Comparison of ENCODE assay signal across 8 cellular contexts in the genomic region with DNA sequence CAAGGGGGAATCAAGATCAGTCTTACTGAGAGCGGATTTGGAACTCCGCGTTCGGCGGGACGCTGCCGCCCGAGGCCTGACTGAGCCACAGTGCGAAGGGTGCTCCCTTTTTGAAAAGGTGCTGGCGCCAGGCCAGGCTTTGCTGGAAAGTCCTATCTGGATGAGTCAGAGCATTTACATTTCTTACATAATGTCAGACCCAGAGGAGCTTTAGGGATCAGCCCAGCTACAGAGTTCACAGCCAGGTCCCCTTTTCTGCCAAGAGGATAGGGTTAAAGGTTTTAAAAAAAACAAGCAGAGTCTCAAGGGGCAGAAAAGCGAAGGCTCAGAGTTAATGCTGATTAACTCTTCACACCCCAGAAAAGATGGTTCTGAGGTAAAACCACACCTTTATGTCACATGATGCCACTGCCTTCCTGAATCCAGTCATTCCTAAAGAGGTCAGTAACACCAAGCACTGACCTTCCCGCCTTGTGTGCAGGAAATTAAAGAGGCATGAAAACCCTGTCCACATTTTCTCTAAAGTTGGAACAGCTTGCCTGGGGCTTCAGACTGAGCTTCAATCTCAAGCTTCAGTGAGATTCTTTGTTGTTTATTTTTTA. TPM values are rescaled to one million over a fixed set of nuclear protein-coding genes. Genes with fewer than 3 reads are reported as not detected.
DNase-seq lines count a peak whose midpoint lies in the region; ATAC-seq, FAIRE-seq and TF ChIP-seq lines count a peak whose summit lies in the region.

No MANE protein-coding gene starts in this region.

- FAIRE-seq in GM12878 (lab: Jason Lieb, UNC): peak; percentile 54
- no peak for FAIRE-seq in small intestine (lab: Jason Lieb, UNC)

- WGBS in GM12878 (ENCODE audit: insufficient coverage, insufficient replicate concordance, low lambda C conversion rate, missing lambda C conversion rate): 2% methylated on average over 12 of the region's 12 CpGs
- 6 to 12% (median 8%) methylated on average over 12 of the region's 12 CpGs for WGBS in small intestine, 3 donors

- TF ChIP-seq EP300 in GM12878 (IDR thresholded peaks at IDR 0.05; ENCODE audit: borderline replicate concordance in 1 of 2, control insufficient read depth in 1 of 2, low read depth in 2 of 2, low read length in 2 of 2): peak in 1 of 2 experiments; percentile 41; a peak in 2 of 4 replicates

- ATAC-seq in GM21723 (IDR thresholded peaks at IDR 0.05; ENCODE audit: unreplicated experiment): peak; percentile 71
- peak; percentile 82 for ATAC-seq in GM12878

- POLR2A ChIA-PET in GM12878 (lab: Charles Lee): interaction anchor here (0.6 to 2.4 kb wide), 5 partner anchors 10 to 51 kb away, joined by 3 to 13 read pairs (median 5); no protein-coding TSS in a partner anchor

- DNase-seq in LoVo (ENCODE audit: low spot score) (peak; percentile 99), SW480 (ENCODE audit: low spot score) (peak; percentile 97), GM12878 (ENCODE audit: low read depth, low spot score) (peak; percentile 74), iPS-NIHi11 (ENCODE audit: low spot score) (peak; percentile 66), small intestine (peak; percentile 94), NCI-H226 (no peak)

- H3F3A ChIP-seq in DOHH2 (ENCODE audit: control insufficient read depth, insufficient read depth): 0 out of 2 replicates have a peak, but pooled peaks cover 9% of the 10 kb centered on the region

- H3K79me2 ChIP-seq in DOHH2 (ENCODE audit: control insufficient read depth, low read length): no peaks in the 10 kb centered on the region
- H3K79me2 ChIP-seq in GM12878 (ENCODE audit: control insufficient read depth, insufficient read depth, low read length): no peaks in the 10 kb centered on the region; the same call in 1 of the 2 replicates

- TF ChIP-seq POLR2A in GM12878 (IDR thresholded peaks at IDR 0.05; ENCODE audit: low read depth, low read length): peak; percentile 75

- no peak for TF ChIP-seq RAD21 in GM12878 (IDR thresholded peaks at IDR 0.05; ENCODE audit: insufficient read depth, low read depth, low read length)

- no peaks in the 10 kb centered on the region for H3K36me3 ChIP-seq in DOHH2 (ENCODE audit: control insufficient read depth, low read length)
- no peaks in the 10 kb centered on the region for H3K36me3 ChIP-seq in GM12878 (ENCODE audit: control insufficient read depth in 2 of 2, insufficient read depth in 2 of 2, low read length in 1 of 2)
- H3K36me3 ChIP-seq in small intestine (ENCODE audit: control insufficient read depth in 2 of 2, insufficient read depth in 2 of 2, low read length in 2 of 2): no peaks in the 10 kb centered on the region

- H3K27ac ChIP-seq in DOHH2 (ENCODE audit: low read depth, low read length) (no peak overlapping the region), GM12878 (ENCODE audit: control insufficient read depth, insufficient read depth) (peak overlapping the region; percentile 79), small intestine (ENCODE audit: low read depth in 1 of 2, low read length in 1 of 2) (peak overlapping the region; percentile 71 to 90)

- in situ Hi-C loops in GM12878 (cut with MboI): no loop called here

- H3K27me3 ChIP-seq in DOHH2 (ENCODE audit: control insufficient read depth, low read length): no peaks in the 10 kb centered on the region
- no peaks in the 10 kb centered on the region for H3K27me3 ChIP-seq in GM12878 (replicated peaks in 1 of 2; ENCODE audit: control insufficient read depth in 2 of 2, insufficient read depth in 2 of 2, low read length in 1 of 2)
- H3K27me3 ChIP-seq in small intestine (ENCODE audit: control insufficient read depth in 2 of 2, insufficient read depth in 2 of 2, low read length in 2 of 2): no peaks in the 10 kb centered on the region

- H3K4me1 ChIP-seq in DOHH2 (ENCODE audit: control insufficient read depth, low read length) (peaks cover 43% of the 10 kb centered on the region), GM12878 (ENCODE audit: control insufficient read depth, insufficient read depth, low read length) (peaks cover 48% of the 10 kb centered on the region), small intestine (ENCODE audit: control insufficient read depth in 2 of 2, insufficient read depth in 1 of 2, low read depth in 1 of 2, low read length in 1 of 2) (peaks cover 0 to 4% of the 10 kb centered on the region in 2 donors)

- SMC1A ChIA-PET in GM12878 (lab: Charles Lee; ENCODE audit: uncharacterized antibody, unreplicated experiment): interaction anchor here (0.6 to 2.8 kb wide), 19 partner anchors 9 to 1035 kb away, joined by 3 to 61 read pairs (median 5); no protein-coding TSS in a partner anchor

- H4K20me1 ChIP-seq in DOHH2 (ENCODE audit: control insufficient read depth, insufficient read depth, low read depth, low read length) (no peaks in the 10 kb centered on the region), GM12878 (ENCODE audit: control insufficient read depth, insufficient read depth) (no peaks in the 10 kb centered on the region)

- RAD21 ChIA-PET in GM12878 (lab: Charles Lee; ENCODE audit: unreplicated experiment): interaction anchor here (0.9 to 2.8 kb wide), 18 partner anchors 13 to 513 kb away, joined by 3 to 68 read pairs (median 6); partner anchors contain the start of gene WNT5B

- intact Hi-C loops in GM12878 (cut with micrococcal nuclease; ENCODE audit: unreplicated experiment): no loop called here

- H3K4me3 ChIP-seq in DOHH2 (ENCODE audit: low read length) (peak overlapping the region; percentile 75), GM12878 (peak overlapping the region; percentile 61; the same call in 1 of the 2 replicates), small intestine (ENCODE audit: low read depth in 1 of 2, low read length in 2 of 2) (peak overlapping the region in 1 of 2 donors; percentile 47)

- no peak for TF ChIP-seq CTCF in DOHH2 (IDR thresholded peaks at IDR 0.05; ENCODE audit: low read depth, low read length, poor library complexity, severe bottlenecking)
- TF ChIP-seq CTCF in GM12878 (IDR thresholded peaks at IDR 0.05 in 2 of 3, conservative IDR thresholded peaks at IDR 0.05 in 1 of 3; ENCODE audit: control insufficient read depth in 2 of 3, extremely low read depth in 1 of 3, insufficient read depth in 1 of 3, low read depth in 3 of 3, low read length in 3 of 3): no peak

- H3K9ac ChIP-seq in GM12878 (ENCODE audit: control insufficient read depth, insufficient read depth, low read length): peak overlapping the region; percentile 71

- peak overlapping the region; percentile 91 for H3K4me2 ChIP-seq in DOHH2 (ENCODE audit: low read length)
- peak overlapping the region; percentile 99 for H3K4me2 ChIP-seq in GM12878 (ENCODE audit: control insufficient read depth, insufficient read depth)

- H3K9me3 ChIP-seq in DOHH2 (ENCODE audit: control insufficient read depth, insufficient read depth, low read length): no peaks in the 10 kb centered on the region
- no peaks in the 10 kb centered on the region for H3K9me3 ChIP-seq in GM12878 (replicated peaks; ENCODE audit: control insufficient read depth, insufficient read depth, low read length)
- H3K9me3 ChIP-seq in small intestine (ENCODE audit: control insufficient read depth, low read depth): no peaks in the 10 kb centered on the region

- peak overlapping the region; percentile 89 for H2AFZ ChIP-seq in GM12878 (ENCODE audit: control insufficient read depth, low read depth, low read length)

- CTCF ChIA-PET in GM12878 (lab: Yijun Ruan, JAX): interaction anchor here (0.7 to 3.1 kb wide), 23 partner anchors 9 to 647 kb away, joined by 3 to 71 read pairs (median 5); partner anchors contain the start of gene WNT5B

- H3K9me2 ChIP-seq in DOHH2 (replicated peaks; ENCODE audit: control insufficient read depth, low read length): no peaks in the 10 kb centered on the region

- no TSS peak for BruUV-seq in GM12878 (replicated peaks; lab: Mats Ljungman, UMichigan)

TF ChIP-seq in GM12878, 131 proteins besides CTCF, POLR2A, EP300 and RAD21 (continues in another document):
- TF ChIP-seq CBX3 (IDR thresholded peaks at IDR 0.05; ENCODE audit: borderline replicate concordance, low read depth): no peak

RNA-seq across cellular contexts. Expression of gene FBXL14, which starts 11.7 kb away (rescaled TPM):
- 18.2 and 19.2 TPM in 2 replicates for total RNA-seq in GM12878 (2013; cell fraction: nucleolus; rRNA removed)
- total RNA-seq in GM12878 (2014; rRNA removed): 11.8 and 12.8 TPM in 2 replicates
- 3.2 and 4.0 TPM in 2 replicates for total RNA-seq in GM12878 (2014; rRNA removed; fragmentation: Illumina TruSeq; extraction: Trizol)
- 18.8 and 19.0 TPM in 2 replicates for total RNA-seq in GM12878 (2021)
- 1.8 TPM for polyA plus RNA-seq in GM12878 (2011; ENCODE audit: low read depth)
- polyA plus RNA-seq in GM12878 (2011; rRNA removed): 5.6 and 12.8 TPM in 2 replicates
- 19.6 and 30.9 TPM in 2 replicates for polyA plus RNA-seq in GM12878 (2011; cell fraction: cytosol; rRNA removed)
- polyA plus RNA-seq in GM12878 (2011; cell fraction: nucleus; rRNA removed): 19.0 and 20.7 TPM in 2 replicates
- polyA plus RNA-seq in GM12878 (2012): 5.9 and 6.4 TPM in 2 replicates
- 0.19 and 1.4 TPM in 2 replicates for polyA plus RNA-seq in GM12878 (2014; fragmentation: Illumina TruSeq; extraction: Trizol)
- polyA plus RNA-seq in GM12878 (2014; fragmentation: Nextera tagmentation; extraction: Ambion mirVana): under 1 TPM; 0.44 to 0.64 TPM
- polyA plus RNA-seq in GM12878 (2014; rRNA removed): 16.8 and 19.0 TPM in 2 replicates
- 1 to 10 TPM; 1.1 to 1.7 TPM for polyA plus RNA-seq in GM12878 (2016; fragmentation: Nextera tagmentation; extraction: Ambion mirVana)
- polyA minus RNA-seq in GM12878 (2011; rRNA and poly(A)+ RNA removed): 27.5 and 47.9 TPM in 2 replicates
- polyA minus RNA-seq in GM12878 (2011; cell fraction: cytosol; rRNA and poly(A)+ RNA removed): 17.4 and 24.5 TPM in 2 replicates
- polyA minus RNA-seq in GM12878 (2011; cell fraction: nucleus; rRNA and poly(A)+ RNA removed): 19.8 and 30.3 TPM in 2 replicates
- 10 to 100 TPM in 1 of 3 donors, 1 to 10 TPM in 2; 3.5 to 15.7 (median 4.2) TPM for polyA plus RNA-seq in small intestine

RNA-seq across cellular contexts. Expression of gene WNT5B, which starts 22.9 kb away (rescaled TPM):
- total RNA-seq in GM12878 (2013; cell fraction: nucleolus; rRNA removed): 2.7 and 3.6 TPM in 2 replicates
- 13.6 and 15.8 TPM in 2 replicates for total RNA-seq in GM12878 (2014; rRNA removed)
- 6.4 and 7.5 TPM in 2 replicates for total RNA-seq in GM12878 (2014; rRNA removed; fragmentation: Illumina TruSeq; extraction: Trizol)
- 15.4 and 18.3 TPM in 2 replicates for total RNA-seq in GM12878 (2021)
- 1.7 TPM for polyA plus RNA-seq in GM12878 (2011; ENCODE audit: low read depth)
- 2.4 and 4.8 TPM in 2 replicates for polyA plus RNA-seq in GM12878 (2011; rRNA removed)
- 5.6 and 7.3 TPM in 2 replicates for polyA plus RNA-seq in GM12878 (2011; cell fraction: cytosol; rRNA removed)
- 8.0 and 9.6 TPM in 2 replicates for polyA plus RNA-seq in GM12878 (2011; cell fraction: nucleus; rRNA removed)
- polyA plus RNA-seq in GM12878 (2012): 2.7 and 5.2 TPM in 2 replicates
- polyA plus RNA-seq in GM12878 (2014; fragmentation: Illumina TruSeq; extraction: Trizol): 5.1 and 6.0 TPM in 2 replicates
- 1 to 10 TPM in 1 of 2 experiments, under 1 TPM in 1; 0.45 to 1.6 TPM for polyA plus RNA-seq in GM12878 (2014; fragmentation: Nextera tagmentation; extraction: Ambion mirVana)
- polyA plus RNA-seq in GM12878 (2014; rRNA removed): 9.7 and 11.4 TPM in 2 replicates
- polyA plus RNA-seq in GM12878 (2016; fragmentation: Nextera tagmentation; extraction: Ambion mirVana): 1 to 10 TPM; 1.5 to 2.8 TPM
- polyA minus RNA-seq in GM12878 (2011; rRNA and poly(A)+ RNA removed): 3.7 and 12.1 TPM in 2 replicates
- polyA minus RNA-seq in GM12878 (2011; cell fraction: cytosol; rRNA and poly(A)+ RNA removed): 2.9 and 3.7 TPM in 2 replicates
- polyA minus RNA-seq in GM12878 (2011; cell fraction: nucleus; rRNA and poly(A)+ RNA removed): 2.3 and 6.7 TPM in 2 replicates
- 1 to 10 TPM in 2 of 3 donors, under 1 TPM in 1; 0.67 to 3.6 (median 1.1) TPM for polyA plus RNA-seq in small intestine
